Comparison of ENCODE assay signal across 8 cellular contexts in genomic region chr10:104255244-104255981, GRCh38. TPM values are rescaled to one million over a fixed set of nuclear protein-coding genes. Genes with fewer than 3 reads are reported as not detected.
DNase-seq lines count a peak whose midpoint lies in the region; ATAC-seq and TF ChIP-seq lines count a peak whose summit lies in the region.

No MANE protein-coding gene starts in this region.

- peak overlapping the region; percentile 10 for H2BK15ac ChIP-seq in mesendoderm (replicated peaks; ENCODE audit: low read depth)

- no peak overlapping the region for H2AK5ac ChIP-seq in mesendoderm (ENCODE audit: low read length)

- H3K4me2 ChIP-seq in mesendoderm (ENCODE audit: low read length): peak overlapping the region; percentile 89

- ATAC-seq in HG03095 (IDR thresholded peaks at IDR 0.05; ENCODE audit: unreplicated experiment): peak; percentile 41
- no peak for ATAC-seq in GM18517 (IDR thresholded peaks at IDR 0.05; ENCODE audit: unreplicated experiment)

- TF ChIP-seq CTCF in GM10248 (IDR thresholded peaks at IDR 0.05; ENCODE audit: control extremely low read depth, extremely low read depth, low read depth, missing control alignments): no peak
- TF ChIP-seq CTCF in type B pancreatic cell (conservative IDR thresholded peaks at IDR 0.05): no peak

- H2BK5ac ChIP-seq in mesendoderm (ENCODE audit: low read length): peak overlapping the region; percentile 90

- peak overlapping the region; percentile 74 for H3K23ac ChIP-seq in mesendoderm (ENCODE audit: low read length)

- H3K9ac ChIP-seq in endocrine pancreas (ENCODE audit: control insufficient read depth, insufficient read depth, low read length) (peak overlapping the region; percentile 62), mesendoderm (ENCODE audit: low read length) (peak overlapping the region; percentile 95)

- H3K36me3 ChIP-seq in SJCRH30: peaks cover 3% of the 10 kb centered on the region; the same call in 1 of the 2 replicates
- no peaks in the 10 kb centered on the region for H3K36me3 ChIP-seq in endocrine pancreas (ENCODE audit: control insufficient read depth, insufficient read depth, low read length)
- H3K36me3 ChIP-seq in mesendoderm (ENCODE audit: control insufficient read depth, insufficient read depth, low read length): peaks cover 8% of the 10 kb centered on the region

- no peak overlapping the region for H4K5ac ChIP-seq in mesendoderm (ENCODE audit: low read length)

- POLR2A ChIA-PET in GM10248 (lab: Yijun Ruan, JAX): interaction anchor here (1.0 to 1.6 kb wide), 2 partner anchors 24 to 134 kb away, joined by 4 to 9 read pairs; partner anchors contain the start of genes CFAP43 and SFR1

- no peaks in the 10 kb centered on the region for H3K27me3 ChIP-seq in SJCRH30
- H3K27me3 ChIP-seq in endocrine pancreas (ENCODE audit: control insufficient read depth, insufficient read depth, low read length): no peaks in the 10 kb centered on the region
- H3K27me3 ChIP-seq in mesendoderm (ENCODE audit: insufficient read depth, low read length, poor library complexity): no peaks in the 10 kb centered on the region

- peak overlapping the region; percentile 7 for H4K8ac ChIP-seq in mesendoderm (ENCODE audit: low read depth, low read length)

- H3K4me3 Mint-ChIP-seq in type B pancreatic cell: peak overlapping the region; percentile 98

- peak overlapping the region; percentile 90 for H3K4ac ChIP-seq in mesendoderm (ENCODE audit: low read depth, low read length)

- H3K4me1 ChIP-seq in SJCRH30: no peaks in the 10 kb centered on the region
- H3K4me1 ChIP-seq in endocrine pancreas (ENCODE audit: control insufficient read depth, insufficient read depth, low read length): peaks cover 24% of the 10 kb centered on the region
- H3K4me1 ChIP-seq in mesendoderm (ENCODE audit: control insufficient read depth, low read depth, low read length): peaks cover 15% of the 10 kb centered on the region

- peaks cover 9% of the 10 kb centered on the region for H3K79me1 ChIP-seq in mesendoderm (ENCODE audit: low read length)

- H3K27ac ChIP-seq in SJCRH30: peak overlapping the region; percentile 71
- peak overlapping the region; percentile 81 for H3K27ac ChIP-seq in mesendoderm (ENCODE audit: low read depth, low read length)

- H3K9me3 ChIP-seq in SJCRH30 (replicated peaks) (no peaks in the 10 kb centered on the region), endocrine pancreas (ENCODE audit: control insufficient read depth, low read length) (no peaks in the 10 kb centered on the region)

- no peaks in the 10 kb centered on the region for H3K27me3 Mint-ChIP-seq in type B pancreatic cell

- WGBS in mesendoderm (ENCODE audit: extremely low coverage, insufficient coverage, low lambda C conversion rate): no CpG with 5 or more reads among the region's 17 CpGs

- peak; percentile 71 for DNase-seq in A172 (ENCODE audit: low spot score)
- DNase-seq in GM10248 (ENCODE audit: extremely low spot score): peak; percentile 35
- no peak for DNase-seq in SJCRH30
- DNase-seq in mesendoderm: peak; percentile 26
- DNase-seq in type B pancreatic cell (ENCODE audit: extremely low spot score, unreplicated experiment): no peak

- peak overlapping the region; percentile 95 for H3K18ac ChIP-seq in mesendoderm (ENCODE audit: low read length)

- peak overlapping the region; percentile 82 for H3K4me3 ChIP-seq in SJCRH30
- H3K4me3 ChIP-seq in endocrine pancreas (ENCODE audit: control insufficient read depth, insufficient read depth, low read length): peak overlapping the region; percentile 96
- peak overlapping the region; percentile 85 for H3K4me3 ChIP-seq in mesendoderm (ENCODE audit: low read length)

- no peaks in the 10 kb centered on the region for H3K9me3 Mint-ChIP-seq in type B pancreatic cell

- no peak overlapping the region for H2BK120ac ChIP-seq in mesendoderm (ENCODE audit: low read depth, low read length)

- peak overlapping the region; percentile 94 for H3K56ac ChIP-seq in mesendoderm (ENCODE audit: low read length)

- H3K4me1 Mint-ChIP-seq in type B pancreatic cell (ENCODE audit: unreplicated experiment): peaks cover 47% of the 10 kb centered on the region

- H3K36me3 Mint-ChIP-seq in type B pancreatic cell: peaks cover 16% of the 10 kb centered on the region

- peak overlapping the region; percentile 83 for H3K27ac Mint-ChIP-seq in type B pancreatic cell

- CTCF ChIA-PET in GM10248 (lab: Yijun Ruan, JAX): interaction anchor here (0.9 to 11.4 kb wide), 8 partner anchors 10 to 96 kb away, joined by 3 to 53 read pairs (median 8); partner anchors contain the start of genes CFAP43 and GSTO2

- H3K79me2 ChIP-seq in mesendoderm (ENCODE audit: control insufficient read depth, insufficient read depth, low read length): peaks cover 35% of the 10 kb centered on the region

RNA-seq across cellular contexts. Expression of gene GSTO1, which starts 0.7 kb away (rescaled TPM):
- total RNA-seq in A172 (2014; rRNA removed; shearing (Covaris generic)): 271 and 296 TPM in 2 replicates
- total RNA-seq in SJCRH30 (2014; rRNA removed; shearing (Covaris generic)): 51.7 and 52.2 TPM in 2 replicates
- 261 TPM for polyA plus RNA-seq in mesendoderm (2013, experiment 1 of 2)
- polyA plus RNA-seq in mesendoderm (2013, experiment 2 of 2): 257 TPM
- total RNA-seq in type B pancreatic cell (ENCODE audit: low replicate concordance): 74.1 and 79.2 TPM in 2 replicates

RNA-seq across cellular contexts. Expression of gene GSTO2, which starts 13.6 kb away (rescaled TPM):
- 0.38 and 5.2 TPM in 2 replicates for total RNA-seq in A172 (2014; rRNA removed; shearing (Covaris generic))
- total RNA-seq in SJCRH30 (2014; rRNA removed; shearing (Covaris generic)): 0.08 TPM in 1 of 2 replicates, not detected in the other
- 13.4 TPM for polyA plus RNA-seq in mesendoderm (2013, experiment 1 of 2)
- 11.0 TPM for polyA plus RNA-seq in mesendoderm (2013, experiment 2 of 2)
- 2.8 and 8.2 TPM in 2 replicates for total RNA-seq in type B pancreatic cell (ENCODE audit: low replicate concordance)

RNA-seq across cellular contexts. Expression of gene CFAP43, which starts 23.2 kb away (rescaled TPM):
- 0.07 and 0.31 TPM in 2 replicates for total RNA-seq in A172 (2014; rRNA removed; shearing (Covaris generic))
- not detected in 2 replicates for total RNA-seq in SJCRH30 (2014; rRNA removed; shearing (Covaris generic))
- polyA plus RNA-seq in mesendoderm (2013, experiment 1 of 2): 0.21 TPM
- 0.14 TPM for polyA plus RNA-seq in mesendoderm (2013, experiment 2 of 2)
- 1.6 and 7.6 TPM in 2 replicates for total RNA-seq in type B pancreatic cell (ENCODE audit: low replicate concordance)

Comparison
In these comparisons a context has a peak if more than half of its experiments do, and no peak if none do; other contexts are left out.
1. DNase-seq: peak in A172 (single experiment), GM10248 (single experiment) and mesendoderm (single experiment); none in SJCRH30 (0 of 2) and type B pancreatic cell (single experiment).
2. Peak in every context shown above with its lines, with median percentiles within 50 percentile points of each other: H3K4me3 ChIP-seq.